10 cellular contexts compared by ENCODE assay signal in genomic region chrY:13343307-13343946, GRCh38.
A peak's percentile ranks its signal among the peaks of the same experiment; 100 is the strongest.
DNase-seq lines count a peak whose midpoint lies in the region; ATAC-seq and TF ChIP-seq lines count a peak whose summit lies in the region.
"Had no signal": no experiment of that assay in that cellular context is flagged by ENCODE, and none has a peak within 500 bp of the region (broad histone marks: within the 10 kb centered on the region; RNA-seq: fewer than 3 reads in every experiment).

No MANE protein-coding gene starts in this region.

- TF ChIP-seq CTCF in psoas muscle (IDR thresholded peaks at IDR 0.05): no peak
- no peak for TF ChIP-seq CTCF in lower leg skin (IDR thresholded peaks at IDR 0.05)

- no peaks in the 10 kb centered on the region for H3K27me3 Mint-ChIP-seq in activated naive CD4-positive, alpha-beta T cell treated with anti-CD3 and anti-CD28 coated beads, Interleukin-2, amount 50 U/mL, for 24 hours

- H3K4me1 Mint-ChIP-seq in activated naive CD4-positive, alpha-beta T cell treated with anti-CD3 and anti-CD28 coated beads, Interleukin-2, amount 50 U/mL, for 24 hours: peaks cover 7% of the 10 kb centered on the region

- intact Hi-C loops in psoas muscle (cut with DNase I): no loop called here
- intact Hi-C loops in lower leg skin (cut with DNase I; ENCODE audit: low total_unique reads): no loop called here

- no peaks in the 10 kb centered on the region for H3K36me3 ChIP-seq in psoas muscle (ENCODE audit: insufficient read depth in 1 of 2, low read depth in 1 of 2)
- H3K36me3 ChIP-seq: sigmoid colon had no signal

- no peak for ATAC-seq in psoas muscle

- WGBS in psoas muscle, 3 donors: 76 to 77% methylated on average over 8 of the region's 8 CpGs; no CpG with 5 or more reads in 1 of the 3 donors
- WGBS in lower leg skin, 2 donors: 66% methylated on average over 6 of the region's 8 CpGs; no CpG with 5 or more reads in 1 of the 2 donors

- H3K4me3 ChIP-seq in psoas muscle (no peak overlapping the region), lower leg skin (ENCODE audit: low read depth, poor library complexity, severe bottlenecking) (no peak overlapping the region)
- H3K4me3 ChIP-seq: sigmoid colon had no signal

- no peak for TF ChIP-seq POLR2A in lower leg skin (IDR thresholded peaks at IDR 0.05)

- H3K9me3 Mint-ChIP-seq in activated naive CD4-positive, alpha-beta T cell treated with anti-CD3 and anti-CD28 coated beads, Interleukin-2, amount 50 U/mL, for 24 hours: no peaks in the 10 kb centered on the region

- H3K9me3 ChIP-seq in psoas muscle: no peaks in the 10 kb centered on the region
- H3K9me3 ChIP-seq: sigmoid colon had no signal

- DNase-seq in CMK (ENCODE audit: low read depth) (peak; percentile 4), KG1 (lab: John Stamatoyannopoulos, UW) (peak; percentile 0), myocyte (ENCODE audit: low read depth) (peak; percentile 22), psoas muscle (no peak), DMS53 treated with DMSO at 0.1 percent for 48 hours (lab: John Stamatoyannopoulos, UW; ENCODE audit: unreplicated experiment) (no peak), lower leg skin (ENCODE audit: low spot score in 2 of 2) (no peak), ACHN (no peak)
- DNase-seq: NCI-H82, sigmoid colon had no signal

- H3K27ac ChIP-seq in psoas muscle: no peak overlapping the region
- H3K27ac ChIP-seq: sigmoid colon had no signal

- H3K4me1 ChIP-seq in psoas muscle: no peaks in the 10 kb centered on the region
- H3K4me1 ChIP-seq: sigmoid colon had no signal

- no peak overlapping the region for H3K4me3 Mint-ChIP-seq in activated naive CD4-positive, alpha-beta T cell treated with anti-CD3 and anti-CD28 coated beads, Interleukin-2, amount 50 U/mL, for 24 hours

- no peaks in the 10 kb centered on the region for H3K27me3 ChIP-seq in psoas muscle (ENCODE audit: insufficient read depth in 3 of 3, low read length in 2 of 3)
- H3K27me3 ChIP-seq: sigmoid colon had no signal

- in situ Hi-C loops in ACHN (cut with HindIII; ENCODE audit: low pct_ligation_motif_present, low pct_unique_long_range_greater_than_20kb, low sequenced_read_pairs): no loop called here

- peaks cover 11% of the 10 kb centered on the region for H3K36me3 Mint-ChIP-seq in activated naive CD4-positive, alpha-beta T cell treated with anti-CD3 and anti-CD28 coated beads, Interleukin-2, amount 50 U/mL, for 24 hours

- H3K27ac Mint-ChIP-seq in activated naive CD4-positive, alpha-beta T cell treated with anti-CD3 and anti-CD28 coated beads, Interleukin-2, amount 50 U/mL, for 24 hours: peak overlapping the region; percentile 5

Comparison
In these comparisons a context has a peak if more than half of its experiments do, and no peak if none do; other contexts are left out.
1. DNase-seq: peak in CMK (single experiment), KG1 (single experiment) and myocyte (single experiment); none in psoas muscle (0 of 2), DMS53 treated with DMSO at 0.1 percent for 48 hours (single experiment), lower leg skin (0 of 2) and ACHN (single experiment).